24 cellular contexts compared by ENCODE assay signal in the genomic region with DNA sequence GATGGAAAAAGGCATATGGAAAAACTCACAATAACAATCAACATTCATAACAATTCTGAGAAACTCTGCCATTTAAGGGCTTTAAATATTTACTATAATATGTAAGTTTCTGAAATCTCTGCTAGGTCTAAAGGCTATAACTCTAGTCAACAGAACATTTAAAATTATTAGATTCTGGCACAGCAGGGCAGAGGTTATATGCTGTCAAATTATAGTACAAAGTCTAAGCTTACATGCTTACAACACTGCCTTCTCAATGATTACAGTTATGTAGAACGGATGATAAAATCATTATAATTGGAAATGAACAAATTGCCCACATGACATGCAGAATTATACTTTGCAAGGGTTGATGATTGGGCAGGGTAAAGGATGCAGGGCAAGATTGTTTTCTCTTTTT.
DNase-seq lines count a peak whose midpoint lies in the region; ATAC-seq, FAIRE-seq and TF ChIP-seq lines count a peak whose summit lies in the region.
"Had no signal": no experiment of that assay in that cellular context is flagged by ENCODE, and none has a peak within 500 bp of the region (broad histone marks: within the 10 kb centered on the region; RNA-seq: fewer than 3 reads in every experiment).

No MANE protein-coding gene starts in this region.

- H3K4me3 ChIP-seq in liver (ENCODE audit: low read depth in 1 of 3, low read length in 3 of 3) (no peak overlapping the region), HepG2 (replicated peaks in 1 of 3; ENCODE audit: insufficient read depth in 1 of 3, low read depth in 2 of 3, low read length in 3 of 3) (no peak overlapping the region), pancreas (no peak overlapping the region)
- H3K4me3 ChIP-seq: A549; BLaER1 treated with 17β-estradiol and CSF1 and Interleukin-3, amounts not matched to agents 10 nM and 100 nM; GM12878; GM23338 had no signal

- H3K36me3 ChIP-seq in liver (ENCODE audit: control insufficient read depth in 4 of 4, insufficient read depth in 3 of 4, low read depth in 1 of 4, low read length in 3 of 4) (no peaks in the 10 kb centered on the region), HepG2 (replicated peaks in 1 of 2; ENCODE audit: control insufficient read depth in 1 of 2, insufficient read depth in 2 of 2, low read length in 2 of 2) (no peaks in the 10 kb centered on the region), pancreas (no peaks in the 10 kb centered on the region)
- H3K36me3 ChIP-seq: BE2C; BLaER1 treated with 17β-estradiol and CSF1 and Interleukin-3, amounts not matched to agents 10 nM and 100 nM had no signal

- H3K4me1 ChIP-seq in liver (ENCODE audit: control insufficient read depth in 4 of 4, insufficient read depth in 4 of 4, low read length in 3 of 4) (peaks cover 0 to 7% (median 1%) of the 10 kb centered on the region in 4 donors), HepG2 (ENCODE audit: insufficient read depth, low read length) (no peaks in the 10 kb centered on the region), pancreas (no peaks in the 10 kb centered on the region)
- H3K4me1 ChIP-seq: A549; BE2C; BLaER1 treated with 17β-estradiol and CSF1 and Interleukin-3, amounts not matched to agents 10 nM and 100 nM had no signal

- CTCF ChIA-PET in HepG2 (lab: Yijun Ruan, JAX; ENCODE audit: low intra/inter-chr PET ratio, low total read pairs): no interaction called here

- DNase-seq in HepG2 (ENCODE audit: low spot score) (no peak), left lobe of liver (ENCODE audit: low spot score) (no peak), pancreas (no peak), NCI-H187 (lab: John Stamatoyannopoulos, UW) (no peak), NAMALWA (ENCODE audit: low spot score) (no peak)
- no peak for DNase-seq in stimulated activated CD4-positive, alpha-beta T cell treated with anti-CD3 and anti-CD28 coated beads, Interleukin-4, amount 100 ng/mL, for 1 hour
- DNase-seq: 8988T; ACHN; AML-193; BE2C; CD4-positive, alpha-beta T cell; CD8-positive, alpha-beta memory T cell; DMS 273 treated with DMSO at 0.1 percent for 48 hours; DMS79; EL; GDM1; H9 had no signal

- no peak overlapping the region for H2AFZ ChIP-seq in HepG2 (ENCODE audit: low read length)
- H2AFZ ChIP-seq: GM23338 had no signal

- no peak overlapping the region for H3K27ac ChIP-seq in liver (ENCODE audit: low read depth in 1 of 2, low read length in 2 of 2)
- H3K27ac ChIP-seq in HepG2 (ENCODE audit: extremely low read length, insufficient read depth, low read length): no peak overlapping the region
- no peak overlapping the region for H3K27ac ChIP-seq in pancreas
- H3K27ac ChIP-seq: A549; BLaER1 treated with 17β-estradiol and CSF1 and Interleukin-3, amounts not matched to agents 10 nM and 100 nM had no signal

- POLR2A ChIA-PET in HepG2 (lab: Yijun Ruan, JAX): no interaction called here

- H3K9me3 ChIP-seq in liver (ENCODE audit: control insufficient read depth in 4 of 4, low read length in 3 of 4) (no peaks in the 10 kb centered on the region), HepG2 (ENCODE audit: low read length) (no peaks in the 10 kb centered on the region), pancreas (no peaks in the 10 kb centered on the region)
- H3K9me3 ChIP-seq: A549; BE2C; BLaER1 treated with 17β-estradiol and CSF1 and Interleukin-3, amounts not matched to agents 10 nM and 100 nM had no signal

- no TSS peak for BruUV-seq in HepG2 (replicated peaks; lab: Mats Ljungman, UMichigan)

- no peak for TF ChIP-seq RAD21 in liver (IDR thresholded peaks at IDR 0.05)
- TF ChIP-seq RAD21 in HepG2 (CRISPR knock-in tag; IDR thresholded peaks at IDR 0.05): no peak

- no peak for TF ChIP-seq CTCF in liver (IDR thresholded peaks at IDR 0.05; ENCODE audit: low read depth, low read length, missing input control)
- no peak for TF ChIP-seq CTCF in HepG2 (CRISPR knock-in tag; IDR thresholded peaks at IDR 0.05)
- TF ChIP-seq CTCF in pancreas (IDR thresholded peaks at IDR 0.05): no peak

- H3K4me2 ChIP-seq in HepG2 (ENCODE audit: low read depth, low read length): no peak overlapping the region
- H3K4me2 ChIP-seq: A549; BLaER1 treated with 17β-estradiol and CSF1 and Interleukin-3, amounts not matched to agents 10 nM and 100 nM; GM23338 had no signal

- intact Hi-C loops in HepG2 (cut with micrococcal nuclease; ENCODE audit: unreplicated experiment): no loop called here
- intact Hi-C loops in pancreas (cut with DNase I): no loop called here

- in situ Hi-C loops in HepG2 (cut with HindIII; ENCODE audit: extremely low pct_ligation_motif_present, low pct_unique_long_range_greater_than_20kb): loop anchor here (10.0 kb wide), 1 partner anchor 217 kb away; no protein-coding TSS in a partner anchor

- H3K27me3 ChIP-seq in liver (ENCODE audit: control insufficient read depth in 4 of 4, insufficient read depth in 4 of 4, low read length in 3 of 4): no peaks in the 10 kb centered on the region
- no peaks in the 10 kb centered on the region for H3K27me3 ChIP-seq in HepG2 (ENCODE audit: control insufficient read depth in 1 of 2, insufficient read depth in 2 of 2, low read length in 2 of 2)
- peaks cover 0 to 4% (median 0%) of the 10 kb centered on the region in 4 donors for H3K27me3 ChIP-seq in pancreas
- H3K27me3 ChIP-seq: BE2C; BLaER1 treated with 17β-estradiol and CSF1 and Interleukin-3, amounts not matched to agents 10 nM and 100 nM had no signal

- FAIRE-seq in HepG2 (lab: Jason Lieb, UNC) (no peak), pancreas (lab: Jason Lieb, UNC) (peak; percentile 26)
- FAIRE-seq: A549, D721Med, GM12878 had no signal

- no peak for TF ChIP-seq POLR2A in HepG2 (IDR thresholded peaks at IDR 0.05; ENCODE audit: insufficient read depth in 1 of 2, low read depth in 2 of 2, low read length in 2 of 2)

- WGBS in liver: 40% methylated on average over 1 of the region's 1 CpG
- 89% methylated on average over 1 of the region's 1 CpG for WGBS in HepG2 (ENCODE audit: low lambda C conversion rate)
- 68 to 75% methylated on average over 1 of the region's 1 CpG for WGBS in pancreas, 2 donors

- H4K20me1 ChIP-seq in HepG2 (ENCODE audit: insufficient read depth, low read length): no peaks in the 10 kb centered on the region
- H4K20me1 ChIP-seq: BLaER1 treated with 17β-estradiol and CSF1 and Interleukin-3, amounts not matched to agents 10 nM and 100 nM had no signal

- H3K9ac ChIP-seq in liver (ENCODE audit: low read depth in 1 of 2, low read length in 2 of 2): no peak overlapping the region
- H3K9ac ChIP-seq in HepG2 (ENCODE audit: insufficient read depth, low read depth, low read length): no peak overlapping the region
- H3K9ac ChIP-seq: BLaER1 treated with 17β-estradiol and CSF1 and Interleukin-3, amounts not matched to agents 10 nM and 100 nM had no signal

- ATAC-seq in HepG2 (no peak), left lobe of liver (peak; percentile 68), pancreas (no peak)
- ATAC-seq: A549, GM12878, GM23338, HCT116 had no signal

- TF ChIP-seq EP300 in HepG2 (IDR thresholded peaks at IDR 0.05; ENCODE audit: low read depth in 2 of 2, low read length in 2 of 2) (no peak), HepG2 (CRISPR knock-in tag; IDR thresholded peaks at IDR 0.05; ENCODE audit: borderline replicate concordance) (no peak)

- no peaks in the 10 kb centered on the region for H3K79me2 ChIP-seq in HepG2 (ENCODE audit: insufficient read depth, low read length)

TF ChIP-seq in liver, 16 proteins besides CTCF, POLR2A, EP300 and RAD21:
- TF ChIP-seq YY1 (IDR thresholded peaks at IDR 0.05): no peak
- no peak for TF ChIP-seq ATF3 (IDR thresholded peaks at IDR 0.05)
- TF ChIP-seq HNF4A (conservative IDR thresholded peaks at IDR 0.05): peak; percentile 59 to 64
TF ChIP-seq in liver: peak in this region for 1.

TF ChIP-seq in HepG2, 621 proteins besides CTCF, POLR2A, EP300 and RAD21 (continues in another document):
- TF ChIP-seq FOXK1 (CRISPR knock-in tag; IDR thresholded peaks at IDR 0.05; ENCODE audit: borderline replicate concordance, low read depth): no peak
- no peak for TF ChIP-seq CBX5 (CRISPR knock-in tag; IDR thresholded peaks at IDR 0.05; ENCODE audit: borderline replicate concordance)
- no peak for TF ChIP-seq ZNF329 (CRISPR knock-in tag; IDR thresholded peaks at IDR 0.05; ENCODE audit: low read depth)
- TF ChIP-seq, protein P1, sequence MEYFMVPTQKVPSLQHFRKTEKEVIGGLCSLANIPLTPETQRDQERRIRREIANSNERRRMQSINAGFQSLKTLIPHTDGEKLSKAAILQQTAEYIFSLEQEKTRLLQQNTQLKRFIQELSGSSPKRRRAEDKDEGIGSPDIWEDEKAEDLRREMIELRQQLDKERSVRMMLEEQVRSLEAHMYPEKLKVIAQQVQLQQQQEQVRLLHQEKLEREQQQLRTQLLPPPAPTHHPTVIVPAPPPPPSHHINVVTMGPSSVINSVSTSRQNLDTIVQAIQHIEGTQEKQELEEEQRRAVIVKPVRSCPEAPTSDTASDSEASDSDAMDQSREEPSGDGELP (IDR thresholded peaks at IDR 0.05; ENCODE audit: borderline replicate concordance, low read depth): no peak
- TF ChIP-seq FOXK2 (IDR thresholded peaks at IDR 0.05): no peak
- TF ChIP-seq GPBP1L1 (CRISPR knock-in tag; IDR thresholded peaks at IDR 0.05): no peak
- no peak for TF ChIP-seq PPARG (CRISPR knock-in tag; conservative IDR thresholded peaks at IDR 0.05)
- TF ChIP-seq, protein P2, sequence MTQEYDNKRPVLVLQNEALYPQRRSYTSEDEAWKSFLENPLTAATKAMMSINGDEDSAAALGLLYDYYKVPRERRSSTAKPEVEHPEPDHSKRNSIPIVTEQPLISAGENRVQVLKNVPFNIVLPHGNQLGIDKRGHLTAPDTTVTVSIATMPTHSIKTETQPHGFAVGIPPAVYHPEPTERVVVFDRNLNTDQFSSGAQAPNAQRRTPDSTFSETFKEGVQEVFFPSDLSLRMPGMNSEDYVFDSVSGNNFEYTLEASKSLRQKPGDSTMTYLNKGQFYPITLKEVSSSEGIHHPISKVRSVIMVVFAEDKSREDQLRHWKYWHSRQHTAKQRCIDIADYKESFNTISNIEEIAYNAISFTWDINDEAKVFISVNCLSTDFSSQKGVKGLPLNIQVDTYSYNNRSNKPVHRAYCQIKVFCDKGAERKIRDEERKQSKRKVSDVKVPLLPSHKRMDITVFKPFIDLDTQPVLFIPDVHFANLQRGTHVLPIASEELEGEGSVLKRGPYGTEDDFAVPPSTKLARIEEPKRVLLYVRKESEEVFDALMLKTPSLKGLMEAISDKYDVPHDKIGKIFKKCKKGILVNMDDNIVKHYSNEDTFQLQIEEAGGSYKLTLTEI (CRISPR knock-in tag; conservative IDR thresholded peaks at IDR 0.05): no peak
